8 cellular contexts compared by ENCODE assay signal in genomic region chr16:50548659-50549560, GRCh38. TPM values are rescaled to one million over a fixed set of nuclear protein-coding genes. Genes with fewer than 3 reads are reported as not detected.
DNase-seq lines count a peak whose midpoint lies in the region; ATAC-seq and TF ChIP-seq lines count a peak whose summit lies in the region.

No MANE protein-coding gene starts in this region.

- no peaks in the 10 kb centered on the region for H3K9me3 Mint-ChIP-seq in activated CD8-positive, alpha-beta T cell treated with anti-CD3 and anti-CD28 coated beads for 36 hours

- ATAC-seq in GM19351 (IDR thresholded peaks at IDR 0.05; ENCODE audit: unreplicated experiment) (peak; percentile 54), HG03439 (IDR thresholded peaks at IDR 0.05; ENCODE audit: unreplicated experiment) (peak; percentile 44), heart right ventricle (peak in 3 of 8 donors; percentile 21 to 31 (median 29)), gastrocnemius medialis (peak; percentile 42 to 53)
- peak; percentile 43 for ATAC-seq in activated CD8-positive, alpha-beta T cell treated with anti-CD3 and anti-CD28 coated beads for 36 hours

- DNase-seq in AG04450 (ENCODE audit: low read depth, low spot score): no peak
- no peak for DNase-seq in activated CD8-positive, alpha-beta T cell treated with anti-CD3 and anti-CD28 coated beads for 36 hours
- no peak for DNase-seq in heart right ventricle
- no peak for DNase-seq in gastrocnemius medialis
- no peak for DNase-seq in NCI-H2029 treated with DMSO at 0.1 percent for 48 hours (lab: John Stamatoyannopoulos, UW)
- no peak for DNase-seq in NK-92 (lab: John Stamatoyannopoulos, UW; ENCODE audit: unreplicated experiment)

- H3K27me3 Mint-ChIP-seq in activated CD8-positive, alpha-beta T cell treated with anti-CD3 and anti-CD28 coated beads for 36 hours: peaks cover 3% of the 10 kb centered on the region

- H3K36me3 Mint-ChIP-seq in activated CD8-positive, alpha-beta T cell treated with anti-CD3 and anti-CD28 coated beads for 36 hours (ENCODE audit: low read depth): no peaks in the 10 kb centered on the region

- in situ Hi-C loops in gastrocnemius medialis (cut with MboI; ENCODE audit: low sequenced_read_pairs in 4 of 4): no loop called here

- intact Hi-C loops in activated CD8-positive, alpha-beta T cell treated with anti-CD3 and anti-CD28 coated beads for 36 hours (cut with micrococcal nuclease): no loop called here
- intact Hi-C loops in heart right ventricle (cut with DNase I) (loop anchor here in 2 of 10 donors (10.0 kb wide), 2 partner anchors 96 to 174 kb away; no protein-coding TSS in a partner anchor), gastrocnemius medialis (cut with DNase I; ENCODE audit: low total_unique reads) (loop anchor here (1.0 to 5.0 kb wide), 4 partner anchors 116 to 258 kb away; partner anchors contain the start of gene CYLD)

- no peak for TF ChIP-seq POLR2A in gastrocnemius medialis (IDR thresholded peaks at IDR 0.05)

- TF ChIP-seq CTCF in AG04450 (IDR thresholded peaks at IDR 0.05; ENCODE audit: low read depth, low read length) (no peak), heart right ventricle (IDR thresholded peaks at IDR 0.05) (no peak), gastrocnemius medialis (IDR thresholded peaks at IDR 0.05 in 4 of 5, conservative IDR thresholded peaks at IDR 0.05 in 1 of 5) (no peak)
- no peak for TF ChIP-seq CTCF in activated CD8-positive, alpha-beta T cell treated with anti-CD3 and anti-CD28 coated beads for 36 hours (IDR thresholded peaks at IDR 0.05)

- peaks cover 0 to 14% (median 9%) of the 10 kb centered on the region in 9 donors for H3K4me1 ChIP-seq in heart right ventricle
- H3K4me1 ChIP-seq in gastrocnemius medialis: peaks cover 0 to 9% of the 10 kb centered on the region in 2 donors

- WGBS in heart right ventricle, 2 donors: 15 to 16% methylated on average over 68 to 80 of the region's 80 CpGs

- H3K36me3 ChIP-seq in heart right ventricle: no peaks in the 10 kb centered on the region
- no peaks in the 10 kb centered on the region for H3K36me3 ChIP-seq in gastrocnemius medialis

- peaks cover 60% of the 10 kb centered on the region for H3K27me3 ChIP-seq in AG04450 (ENCODE audit: control insufficient read depth, insufficient read depth, low read length)
- peaks cover 0 to 54% (median 27%) of the 10 kb centered on the region in 7 donors for H3K27me3 ChIP-seq in heart right ventricle
- H3K27me3 ChIP-seq in gastrocnemius medialis: peaks cover 6 to 28% (median 16%) of the 10 kb centered on the region in 3 donors

- H3K4me3 Mint-ChIP-seq in activated CD8-positive, alpha-beta T cell treated with anti-CD3 and anti-CD28 coated beads for 36 hours: peak overlapping the region; percentile 59

- CTCF ChIA-PET in AG04450 (lab: Charles Lee): interaction anchor here (1.3 to 1.9 kb wide), 2 partner anchors 116 to 258 kb away, joined by 4 to 5 read pairs; no protein-coding TSS in a partner anchor
- CTCF ChIA-PET in activated CD8-positive, alpha-beta T cell treated with anti-CD3 and anti-CD28 coated beads for 36 hours (lab: Charles Lee): interaction anchor here (0.7 kb wide), 1 partner anchor 160 kb away, joined by 3 read pairs; no protein-coding TSS in a partner anchor

- H3K27ac Mint-ChIP-seq in activated CD8-positive, alpha-beta T cell treated with anti-CD3 and anti-CD28 coated beads for 36 hours: no peak overlapping the region

- peaks cover 3% of the 10 kb centered on the region; the same call in 1 of the 2 replicates for H3K9me3 ChIP-seq in AG04450 (ENCODE audit: control insufficient read depth, insufficient read depth, low read length)
- H3K9me3 ChIP-seq in heart right ventricle: no peaks in the 10 kb centered on the region
- no peaks in the 10 kb centered on the region for H3K9me3 ChIP-seq in gastrocnemius medialis

- H3K4me3 ChIP-seq in AG04450 (ENCODE audit: low read depth, low read length) (peak overlapping the region; percentile 44; the same call in 1 of the 2 replicates), heart right ventricle (peak overlapping the region; percentile 40 to 68 (median 63)), gastrocnemius medialis (peak overlapping the region; percentile 39 to 68 (median 56))

- H3K27ac ChIP-seq in AG04450 (ENCODE audit: low read depth, low read length) (no peak overlapping the region), heart right ventricle (peak overlapping the region in 1 of 10 donors; percentile 28), gastrocnemius medialis (no peak overlapping the region)

- H3K4me1 Mint-ChIP-seq in activated CD8-positive, alpha-beta T cell treated with anti-CD3 and anti-CD28 coated beads for 36 hours (ENCODE audit: low read depth): peaks cover 9% of the 10 kb centered on the region

- POLR2A ChIA-PET in AG04450 (lab: Yijun Ruan, JAX): no interaction called here
- POLR2A ChIA-PET in activated CD8-positive, alpha-beta T cell treated with anti-CD3 and anti-CD28 coated beads for 36 hours (lab: Charles Lee): no interaction called here

RNA-seq across cellular contexts. Expression of gene NKD1, which starts 0.7 kb away (rescaled TPM):
- not detected in 2 replicates for polyA plus RNA-seq in AG04450 (2011; rRNA removed)
- not detected in 2 replicates for polyA minus RNA-seq in AG04450 (2011; rRNA and poly(A)+ RNA removed)
- total RNA-seq in activated CD8-positive, alpha-beta T cell treated with anti-CD3 and anti-CD28 coated beads for 36 hours: 1 to 10 TPM; 1.9 to 3.6 TPM
- total RNA-seq in heart right ventricle: 1 to 10 TPM in 1 of 10 donors, under 1 TPM in 9; 0.22 to 1.1 (median 0.52) TPM
- polyA plus RNA-seq in heart right ventricle: under 1 TPM; 0.22 TPM
- total RNA-seq in gastrocnemius medialis: under 1 TPM; 0.10 to 0.75 (median 0.19) TPM
